8 cellular contexts compared by ENCODE assay signal in genomic region chr14:35122696-35123387, GRCh38. TPM values are rescaled to one million over a fixed set of nuclear protein-coding genes. Genes with fewer than 3 reads are reported as not detected.
A peak's percentile ranks its signal among the peaks of the same experiment; 100 is the strongest.
DNase-seq lines count a peak whose midpoint lies in the region; ATAC-seq and TF ChIP-seq lines count a peak whose summit lies in the region.

No MANE protein-coding gene starts in this region.

- peaks cover 26% of the 10 kb centered on the region; the same call in 1 of the 2 replicates for H3K79me2 ChIP-seq in GM23338 (replicated peaks; ENCODE audit: insufficient read depth)
- H3K79me2 ChIP-seq in OCI-LY3 (ENCODE audit: low read length), result peaks cover 29% of the 10 kb centered on the region

- H3K9ac ChIP-seq in OCI-LY3 (ENCODE audit: low read length) (peak overlapping the region; percentile 99), colonic mucosa (ENCODE audit: low read depth in 2 of 2, low read length in 2 of 2) (peak overlapping the region; percentile 89 to 98)

- no peaks in the 10 kb centered on the region for H3K9me2 ChIP-seq in GM23338 (ENCODE audit: insufficient read depth)

- no peak for TF ChIP-seq CTCF in GM23338 (conservative IDR thresholded peaks at IDR 0.05; ENCODE audit: low read depth in 2 of 2)
- no peak for TF ChIP-seq CTCF in OCI-LY3 (IDR thresholded peaks at IDR 0.05; ENCODE audit: low read depth, low read length)
- TF ChIP-seq CTCF in colonic mucosa (IDR thresholded peaks at IDR 0.05), result no peak
- no peak for TF ChIP-seq CTCF in lung (IDR thresholded peaks at IDR 0.05; ENCODE audit: control extremely low read depth, extremely low read depth)
- TF ChIP-seq CTCF in tibial artery (IDR thresholded peaks at IDR 0.05), result no peak

- H3K4me2 ChIP-seq in GM23338 (peak overlapping the region; percentile 84), OCI-LY3 (ENCODE audit: low read length) (peak overlapping the region; percentile 98)

- H3K9me3 Mint-ChIP-seq in GM23338, result no peaks in the 10 kb centered on the region

- intact Hi-C loops in colonic mucosa (cut with DNase I) (loop anchor here (5.0 kb wide), 1 partner anchor 71 kb away; no protein-coding TSS in a partner anchor), tibial artery (cut with DNase I; ENCODE audit: low total_unique reads) (loop anchor here (5.0 kb wide), 3 partner anchors 76 to 284 kb away; partner anchors contain the start of genes FAM177A1 and SRP54)

- H3K4me3 Mint-ChIP-seq in GM23338, result peak overlapping the region; percentile 96

- peak overlapping the region; percentile 77 for H3K4me3 ChIP-seq in GM23338
- H3K4me3 ChIP-seq in OCI-LY3 (ENCODE audit: low read length), result peak overlapping the region; percentile 92
- peak overlapping the region; percentile 72 for H3K4me3 ChIP-seq in colonic mucosa
- peak overlapping the region; percentile 79 for H3K4me3 ChIP-seq in lung
- peak overlapping the region; percentile 61 to 66 for H3K4me3 ChIP-seq in tibial artery

- H3K27ac Mint-ChIP-seq in GM23338, result peak overlapping the region; percentile 100

- peak overlapping the region; percentile 85 for H2AFZ ChIP-seq in GM23338
- peak overlapping the region; percentile 98 for H2AFZ ChIP-seq in OCI-LY3 (ENCODE audit: low read depth, low read length)

- no peaks in the 10 kb centered on the region for H4K20me1 ChIP-seq in GM23338 (replicated peaks; ENCODE audit: insufficient read depth)
- H4K20me1 ChIP-seq in OCI-LY3 (ENCODE audit: insufficient read depth, low read length), result no peaks in the 10 kb centered on the region

- H3K36me3 ChIP-seq in GM23338 (ENCODE audit: insufficient read depth) (no peaks in the 10 kb centered on the region), OCI-LY3 (replicated peaks; ENCODE audit: low read depth, low read length) (no peaks in the 10 kb centered on the region), colonic mucosa (no peaks in the 10 kb centered on the region), lung (ENCODE audit: control insufficient read depth in 2 of 2, insufficient read depth in 2 of 2, low read length in 2 of 2) (peaks cover 0 to 2% of the 10 kb centered on the region in 2 donors), tibial artery (peaks cover 0 to 4% (median 0%) of the 10 kb centered on the region in 3 donors)

- peaks cover 9% of the 10 kb centered on the region for H3K27me3 Mint-ChIP-seq in GM23338 (ENCODE audit: insufficient read depth, low read depth, poor library complexity)

- H3F3A ChIP-seq in GM23338 (replicated peaks; ENCODE audit: low read depth), result no peaks in the 10 kb centered on the region

- DNase-seq in DMS53 (lab: John Stamatoyannopoulos, UW), result peak; percentile 67
- DNase-seq in GM23338 (ENCODE audit: low spot score), result peak; percentile 58
- DNase-seq in colonic mucosa, result no peak
- DNase-seq in lung (ENCODE audit: low spot score), result no peak
- DNase-seq in tibial artery, result peak in 1 of 2 donors; percentile 23
- DNase-seq in GF-D8 (lab: John Stamatoyannopoulos, UW), result no peak
- no peak for DNase-seq in MV-4-11 (lab: John Stamatoyannopoulos, UW)

- H3K9me3 ChIP-seq in OCI-LY3 (ENCODE audit: insufficient read depth, low read length), result no peaks in the 10 kb centered on the region
- no peaks in the 10 kb centered on the region for H3K9me3 ChIP-seq in colonic mucosa
- H3K9me3 ChIP-seq in lung (ENCODE audit: control insufficient read depth in 2 of 2, insufficient read depth in 1 of 2, low read length in 1 of 2), result no peaks in the 10 kb centered on the region
- H3K9me3 ChIP-seq in tibial artery, result no peaks in the 10 kb centered on the region

- peaks cover 5% of the 10 kb centered on the region for H3K36me3 Mint-ChIP-seq in GM23338 (ENCODE audit: low read depth)

- 2 to 5% methylated on average over 23 of the region's 23 CpGs for WGBS in lung, 2 donors

- H3K27me3 ChIP-seq in GM23338 (ENCODE audit: insufficient read depth), result no peaks in the 10 kb centered on the region
- no peaks in the 10 kb centered on the region for H3K27me3 ChIP-seq in OCI-LY3 (ENCODE audit: low read depth, low read length)
- no peaks in the 10 kb centered on the region for H3K27me3 ChIP-seq in colonic mucosa
- H3K27me3 ChIP-seq in lung (ENCODE audit: control insufficient read depth, insufficient read depth), result no peaks in the 10 kb centered on the region
- H3K27me3 ChIP-seq in tibial artery, result no peaks in the 10 kb centered on the region

- peak overlapping the region; percentile 98 for H3K27ac ChIP-seq in GM23338 (ENCODE audit: low read depth)
- peak overlapping the region; percentile 87 for H3K27ac ChIP-seq in OCI-LY3 (ENCODE audit: low read length)
- peak overlapping the region; percentile 94 for H3K27ac ChIP-seq in colonic mucosa
- H3K27ac ChIP-seq in lung (ENCODE audit: low read depth in 1 of 2, low read length in 1 of 2), result peak overlapping the region; percentile 95 to 97
- peak overlapping the region; percentile 85 to 93 for H3K27ac ChIP-seq in tibial artery

- peaks cover 14% of the 10 kb centered on the region for H3K4me1 Mint-ChIP-seq in GM23338

- H3K4me1 ChIP-seq in GM23338 (ENCODE audit: insufficient read depth) (peaks cover 9% of the 10 kb centered on the region; the same call in 1 of the 2 replicates), OCI-LY3 (ENCODE audit: low read length) (peaks cover 12% of the 10 kb centered on the region), colonic mucosa (peaks cover 9% of the 10 kb centered on the region), lung (ENCODE audit: control insufficient read depth in 2 of 2, insufficient read depth in 2 of 2, low read length in 2 of 2) (peaks cover 6 to 10% of the 10 kb centered on the region in 2 donors), tibial artery (peaks cover 3 to 49% (median 25%) of the 10 kb centered on the region in 4 donors)

- ATAC-seq in GM23338, result peak; percentile 35
- ATAC-seq in lung (ENCODE audit: insufficient read depth, low FRiP score), result peak; percentile 5

TF ChIP-seq in GM23338, 12 proteins besides CTCF, POLR2A, EP300 and RAD21 (continues in another document):
- TF ChIP-seq EZH2phosphoT487 (IDR thresholded peaks at IDR 0.05; ENCODE audit: unreplicated experiment) (no peak), ZNF331 (CRISPR knock-in tag; IDR thresholded peaks at IDR 0.05; ENCODE audit: low read depth) (no peak), CREB1 (CRISPR knock-in tag; IDR thresholded peaks at IDR 0.05; ENCODE audit: low read depth) (no peak), REST (IDR thresholded peaks at IDR 0.05; ENCODE audit: unreplicated experiment) (no peak), POLR2AphosphoS5 (IDR thresholded peaks at IDR 0.05; ENCODE audit: low read depth) (no peak)

RNA-seq across cellular contexts. Expression of gene PRORP, which starts 0.5 kb away (rescaled TPM):
- 39.0 and 50.4 TPM in 2 replicates for total RNA-seq in GM23338 (2014; rRNA removed; shearing (Covaris generic))
- 25.3 and 28.8 TPM in 2 replicates for polyA plus RNA-seq in GM23338 (2016; fragmentation: Nextera tagmentation; extraction: Ambion mirVana)
- 10 to 100 TPM; 23.6 to 36.0 TPM for total RNA-seq in colonic mucosa
- total RNA-seq in lung, result 10 to 100 TPM; 28.9 to 29.5 TPM
- polyA plus RNA-seq in lung, result 10 to 100 TPM; 22.6 to 23.0 TPM

RNA-seq across cellular contexts. Expression of gene PPP2R3C, which starts 1.1 kb away (rescaled TPM):
- total RNA-seq in GM23338 (2014; rRNA removed; shearing (Covaris generic)), result 35.9 and 40.0 TPM in 2 replicates
- 37.6 and 43.0 TPM in 2 replicates for polyA plus RNA-seq in GM23338 (2016; fragmentation: Nextera tagmentation; extraction: Ambion mirVana)
- 10 to 100 TPM; 17.7 to 26.3 TPM for total RNA-seq in colonic mucosa
- total RNA-seq in lung, result 10 to 100 TPM; 23.7 to 42.1 TPM
- polyA plus RNA-seq in lung, result 10 to 100 TPM; 19.6 to 31.0 TPM

Comparison
In these comparisons a context has a peak if more than half of its experiments do, and no peak if none do; other contexts are left out.
1. DNase-seq: peak in DMS53 (single experiment) and GM23338 (single experiment); none in colonic mucosa (single experiment), lung (single experiment), GF-D8 (single experiment) and MV-4-11 (single experiment).
2. Peak in every context shown above with its lines, with median percentiles within 50 percentile points of each other: H3K27ac ChIP-seq and H3K4me3 ChIP-seq.